In the genomic region with DNA sequence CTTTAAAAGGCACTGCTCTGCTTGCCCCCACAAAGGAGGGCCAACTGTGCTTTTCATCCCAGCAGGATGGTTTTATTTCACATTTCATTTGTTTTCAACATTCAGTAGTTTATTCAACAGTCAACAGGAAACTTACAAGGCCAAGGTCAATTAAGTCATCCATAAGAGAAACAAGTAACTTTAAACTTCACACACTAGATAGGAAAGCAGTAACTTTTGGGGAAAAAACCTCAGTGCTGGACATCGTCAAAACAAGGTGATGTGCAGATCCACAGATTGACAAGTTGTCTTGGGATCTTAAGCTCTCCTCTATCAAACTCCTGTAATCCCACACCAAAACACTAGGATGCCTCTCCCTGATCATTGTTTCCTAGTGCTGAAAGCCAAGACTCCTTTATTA, we compare ENCODE assay signal across 24 cellular contexts. TPM values are rescaled to one million over a fixed set of nuclear protein-coding genes. Genes with fewer than 3 reads are reported as not detected.
DNase-seq lines count a peak whose midpoint lies in the region; ATAC-seq and TF ChIP-seq lines count a peak whose summit lies in the region.
"Had no signal": no experiment of that assay in that cellular context is flagged by ENCODE, and none has a peak within 500 bp of the region (broad histone marks: within the 10 kb centered on the region; RNA-seq: fewer than 3 reads in every experiment).

No MANE protein-coding gene starts in this region.

- H3K4me3 ChIP-seq in spleen: no peak overlapping the region
- H3K4me3 ChIP-seq: ovary, stomach, upper lobe of right lung had no signal

- POLR2A ChIA-PET in activated CD4-positive, alpha-beta T cell treated with anti-CD3 and anti-CD28 coated beads for 36 hours (lab: Charles Lee): interaction anchor here (0.6 kb wide), 1 partner anchor 51 kb away, joined by 3 read pairs; no protein-coding TSS in a partner anchor

- no peaks in the 10 kb centered on the region for H3K27me3 ChIP-seq in spleen (replicated peaks in 1 of 7)
- H3K27me3 ChIP-seq: foreskin keratinocyte, ovary, stomach, upper lobe of right lung had no signal

- peaks cover 0 to 29% (median 14%) of the 10 kb centered on the region in 6 donors for H3K4me1 ChIP-seq in spleen
- H3K4me1 ChIP-seq: foreskin keratinocyte, upper lobe of right lung had no signal

- 79 to 93% (median 80%) methylated on average over 1 of the region's 1 CpG for WGBS in spleen, 5 donors

- no peak for ATAC-seq in activated CD4-positive, alpha-beta T cell treated with anti-CD3 and anti-CD28 coated beads for 36 hours
- ATAC-seq in T-helper 17 cell: no peak
- ATAC-seq: foreskin keratinocyte, Right ventricle myocardium inferior, upper lobe of right lung had no signal

- TF ChIP-seq CTCF in spleen (IDR thresholded peaks at IDR 0.05 in 8 of 11, conservative IDR thresholded peaks at IDR 0.05 in 3 of 11) (no peak), GM10266 (IDR thresholded peaks at IDR 0.05; ENCODE audit: control insufficient read depth, insufficient read depth, low read depth, missing control alignments) (no peak)

- CTCF ChIA-PET in activated CD4-positive, alpha-beta T cell treated with anti-CD3 and anti-CD28 coated beads for 36 hours (lab: Charles Lee): interaction anchor here (1.0 to 4.4 kb wide), 6 partner anchors 8 to 67 kb away, joined by 3 to 33 read pairs (median 5); no protein-coding TSS in a partner anchor

- TF ChIP-seq POLR2A in spleen (IDR thresholded peaks at IDR 0.05): no peak

- H3K9me3 Mint-ChIP-seq in activated CD4-positive, alpha-beta T cell treated with anti-CD3 and anti-CD28 coated beads for 36 hours (ENCODE audit: low read depth): no peaks in the 10 kb centered on the region
- H3K9me3 Mint-ChIP-seq: dendritic cell treated with granulocyte-macrophage colony-stimulating factor and Interleukin-4, amounts not matched to agents 40 ng/mL and 50 ng/mL, for 4 days had no signal

- peaks cover 44% of the 10 kb centered on the region for H3K36me3 Mint-ChIP-seq in activated CD4-positive, alpha-beta T cell treated with anti-CD3 and anti-CD28 coated beads for 36 hours (ENCODE audit: low read depth)
- H3K36me3 Mint-ChIP-seq in T-helper 17 cell (ENCODE audit: low read depth): peaks cover 5% of the 10 kb centered on the region

- peaks cover 2% of the 10 kb centered on the region for H3K4me1 Mint-ChIP-seq in activated CD4-positive, alpha-beta T cell treated with anti-CD3 and anti-CD28 coated beads for 36 hours
- peaks cover 4% of the 10 kb centered on the region for H3K4me1 Mint-ChIP-seq in T-helper 17 cell

- DNase-seq in activated CD4-positive, alpha-beta T cell treated with anti-CD3 and anti-CD28 coated beads for 36 hours: no peak
- DNase-seq in activated CD4-positive, alpha-beta T cell treated with anti-CD3 and anti-CD28 coated beads, Interleukin-2, amount 50 U/mL, for 48 hours: no peak
- DNase-seq in T-helper 17 cell (no peak), epithelial cell of prostate (ENCODE audit: low read depth, low spot score) (no peak), spleen (no peak), GDM1 (lab: John Stamatoyannopoulos, UW) (no peak), NCI-H1930 (lab: John Stamatoyannopoulos, UW) (no peak), GM10266 (ENCODE audit: extremely low spot score) (no peak)
- DNase-seq: activated T-cell treated with anti-CD3 and anti-CD28 coated beads for 4 hours; C1 segment of cervical spinal cord; foreskin keratinocyte; GF-D8; hippocampal formation; KG1; NCI-H2029 treated with DMSO at 0.1 percent for 48 hours; NCI-H510A; ovary; stimulated activated CD4-positive, alpha-beta T cell treated with anti-CD3 and anti-CD28 coated beads, Interleukin-2, amount 100 ng/mL, for 48 hours; stomach; SW 1271; upper lobe of right lung had no signal

- no peaks in the 10 kb centered on the region for H3K27me3 Mint-ChIP-seq in activated CD4-positive, alpha-beta T cell treated with anti-CD3 and anti-CD28 coated beads for 36 hours
- no peaks in the 10 kb centered on the region for H3K27me3 Mint-ChIP-seq in T-helper 17 cell
- H3K27me3 Mint-ChIP-seq: activated naive CD8-positive, alpha-beta T cell; dendritic cell treated with granulocyte-macrophage colony-stimulating factor and Interleukin-4, amounts not matched to agents 40 ng/mL and 50 ng/mL, for 4 days had no signal

- H3K27ac Mint-ChIP-seq in activated CD4-positive, alpha-beta T cell treated with anti-CD3 and anti-CD28 coated beads for 36 hours: peak overlapping the region; percentile 38
- H3K27ac Mint-ChIP-seq in T-helper 17 cell: peak overlapping the region; percentile 34
- H3K27ac Mint-ChIP-seq: activated naive CD8-positive, alpha-beta T cell; dendritic cell treated with granulocyte-macrophage colony-stimulating factor and Interleukin-4, amounts not matched to agents 40 ng/mL and 50 ng/mL, for 4 days had no signal

- H3K36me3 ChIP-seq in spleen: peaks cover 0 to 100% (median 59%) of the 10 kb centered on the region in 6 donors
- H3K36me3 ChIP-seq: ovary had no signal

- H3K9me3 ChIP-seq in T-helper 17 cell (ENCODE audit: control insufficient read depth, low read length, poor library complexity, severe bottlenecking) (no peaks in the 10 kb centered on the region), spleen (no peaks in the 10 kb centered on the region)
- H3K9me3 ChIP-seq: ovary, stomach, upper lobe of right lung had no signal

- intact Hi-C loops in activated CD4-positive, alpha-beta T cell treated with anti-CD3 and anti-CD28 coated beads for 36 hours (cut with DNase I, micrococcal nuclease): no loop called here
- intact Hi-C loops in spleen (cut with DNase I; ENCODE audit: low total_unique reads): no loop called here

- H3K27ac ChIP-seq in epithelial cell of prostate (peak overlapping the region; percentile 41), spleen (peak overlapping the region in 7 of 8 donors; percentile 47 to 76 (median 72))
- H3K27ac ChIP-seq: foreskin keratinocyte, ovary, upper lobe of right lung had no signal

- H3K4me3 Mint-ChIP-seq in activated CD4-positive, alpha-beta T cell treated with anti-CD3 and anti-CD28 coated beads for 36 hours: no peak overlapping the region
- no peak overlapping the region for H3K4me3 Mint-ChIP-seq in T-helper 17 cell
- H3K4me3 Mint-ChIP-seq: activated naive CD8-positive, alpha-beta T cell; dendritic cell treated with granulocyte-macrophage colony-stimulating factor and Interleukin-4, amounts not matched to agents 40 ng/mL and 50 ng/mL, for 4 days had no signal

RNA-seq across cellular contexts. Expression of a gene that starts 18.5 kb away (rescaled TPM):
- total RNA-seq in activated CD4-positive, alpha-beta T cell treated with anti-CD3 and anti-CD28 coated beads for 36 hours: 100 to 1,000 TPM; 100 to 127 TPM
- 10 to 100 TPM; 41.2 to 42.2 TPM for total RNA-seq in T-helper 17 cell
- total RNA-seq in spleen: 100 to 1,000 TPM; 111 to 242 (median 142) TPM
- 10 to 100 TPM; 21.2 to 59.5 (median 25.7) TPM for polyA plus RNA-seq in spleen

RNA-seq across cellular contexts. Expression of a gene that starts 29.1 kb away (rescaled TPM):
- total RNA-seq in activated CD4-positive, alpha-beta T cell treated with anti-CD3 and anti-CD28 coated beads for 36 hours: 1 to 10 TPM; 3.6 to 4.1 TPM
- total RNA-seq in T-helper 17 cell: 1 to 10 TPM in 1 of 2 donors, not detected in 1; 1.0 TPM
- 10 to 100 TPM in 3 of 7 donors, 1 to 10 TPM in 4; 6.0 to 15.0 (median 9.0) TPM for total RNA-seq in spleen
- polyA plus RNA-seq in spleen: 1 to 10 TPM; 7.3 to 9.6 (median 8.5) TPM

RNA-seq across cellular contexts. Expression of a gene that starts 34.6 kb away (rescaled TPM):
- total RNA-seq in activated CD4-positive, alpha-beta T cell treated with anti-CD3 and anti-CD28 coated beads for 36 hours: 10 to 100 TPM; 58.6 to 66.0 TPM
- total RNA-seq in T-helper 17 cell (10 to 100 TPM; 12.7 to 16.9 TPM), spleen (10 to 100 TPM; 21.6 to 36.2 (median 29.8) TPM)
- 10 to 100 TPM; 19.6 to 29.8 (median 27.4) TPM for polyA plus RNA-seq in spleen

RNA-seq across cellular contexts. Expression of a gene that starts 40.9 kb away (rescaled TPM):
- total RNA-seq in activated CD4-positive, alpha-beta T cell treated with anti-CD3 and anti-CD28 coated beads for 36 hours: 10 to 100 TPM; 18.0 to 21.4 TPM
- 10 to 100 TPM; 12.8 to 13.2 TPM for total RNA-seq in T-helper 17 cell
- total RNA-seq in spleen: 10 to 100 TPM; 31.8 to 45.4 (median 39.2) TPM
- polyA plus RNA-seq in spleen: 10 to 100 TPM; 17.6 to 27.3 (median 26.3) TPM
